8 cellular contexts compared by ENCODE assay signal in the genomic region with DNA sequence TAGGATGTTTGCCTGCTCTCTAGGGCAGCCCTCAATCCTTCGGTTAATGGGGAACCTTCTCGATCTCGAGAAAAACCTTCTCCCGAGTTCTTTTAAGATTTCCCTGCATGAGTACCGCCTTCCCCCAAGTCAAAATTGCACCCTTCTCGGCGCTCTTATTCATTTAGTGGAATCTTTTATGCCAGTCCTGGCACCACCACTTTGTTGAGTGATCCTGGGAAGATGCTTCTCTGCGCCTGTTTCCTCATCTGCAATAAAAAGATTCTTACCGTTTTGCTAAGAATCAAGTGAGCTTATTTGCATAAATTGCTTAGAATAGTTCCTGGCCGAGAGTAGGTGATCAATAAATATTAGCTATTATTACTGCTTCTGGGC. TPM values are rescaled to one million over a fixed set of nuclear protein-coding genes. Genes with fewer than 3 reads are reported as not detected.
DNase-seq lines count a peak whose midpoint lies in the region; ATAC-seq and TF ChIP-seq lines count a peak whose summit lies in the region.

No MANE protein-coding gene starts in this region.

- H3K4me1 ChIP-seq in BLaER1 treated with 17β-estradiol and CSF1 and Interleukin-3, amounts not matched to agents 10 nM and 100 nM = peaks cover 35 to 57% (median 52%) of the 10 kb centered on the region in 10 experiments

- peak overlapping the region; percentile 66 to 91 (median 67) for H3K27ac Mint-ChIP-seq in nephron

- no peaks in the 10 kb centered on the region for H3K9me3 ChIP-seq in BLaER1 treated with 17β-estradiol and CSF1 and Interleukin-3, amounts not matched to agents 10 nM and 100 nM (replicated peaks in 1 of 11)

- ATAC-seq in HG02759 (IDR thresholded peaks at IDR 0.05; ENCODE audit: unreplicated experiment) (no peak), GM21529 (IDR thresholded peaks at IDR 0.05; ENCODE audit: unreplicated experiment) (no peak), HG03460 (IDR thresholded peaks at IDR 0.05; ENCODE audit: unreplicated experiment) (no peak)

- DNase-seq in LHCN-M2 (ENCODE audit: low read depth) (peak; percentile 14), coronary artery (ENCODE audit: low spot score) (no peak), amygdala (lab: John Stamatoyannopoulos, UW) (no peak)

- H3K4me3 Mint-ChIP-seq in nephron = peak overlapping the region; percentile 87 to 91 (median 91)

- peaks cover 14% of the 10 kb centered on the region for H3K4me1 Mint-ChIP-seq in nephron

- peak overlapping the region; percentile 83 to 95 (median 88) for H3K27ac ChIP-seq in BLaER1 treated with 17β-estradiol and CSF1 and Interleukin-3, amounts not matched to agents 10 nM and 100 nM
- peak overlapping the region; percentile 86 to 90 for H3K27ac ChIP-seq in coronary artery

- peak overlapping the region; percentile 90 to 98 (median 95) for H3K4me2 ChIP-seq in BLaER1 treated with 17β-estradiol and CSF1 and Interleukin-3, amounts not matched to agents 10 nM and 100 nM

- H3K9me3 Mint-ChIP-seq in nephron = no peaks in the 10 kb centered on the region

- H3K27me3 ChIP-seq in BLaER1 treated with 17β-estradiol and CSF1 and Interleukin-3, amounts not matched to agents 10 nM and 100 nM = no peaks in the 10 kb centered on the region

- peak overlapping the region; percentile 89 to 97 (median 93) for H3K9ac ChIP-seq in BLaER1 treated with 17β-estradiol and CSF1 and Interleukin-3, amounts not matched to agents 10 nM and 100 nM

- peaks cover 0 to 56% (median 50%) of the 10 kb centered on the region in 11 experiments; a peak in 19 of 22 replicates for H4K20me1 ChIP-seq in BLaER1 treated with 17β-estradiol and CSF1 and Interleukin-3, amounts not matched to agents 10 nM and 100 nM

- TF ChIP-seq CTCF in coronary artery (IDR thresholded peaks at IDR 0.05) (no peak), nephron (IDR thresholded peaks at IDR 0.05; ENCODE audit: unreplicated experiment in 3 of 3) (no peak)

- no peaks in the 10 kb centered on the region for H3K27me3 Mint-ChIP-seq in nephron (ENCODE audit: low read depth)

- H3K36me3 ChIP-seq in BLaER1 treated with 17β-estradiol and CSF1 and Interleukin-3, amounts not matched to agents 10 nM and 100 nM = peaks cover 0 to 27% (median 19%) of the 10 kb centered on the region in 11 experiments; a peak in 16 of 22 replicates

- H3K4me3 ChIP-seq in BLaER1 treated with 17β-estradiol and CSF1 and Interleukin-3, amounts not matched to agents 10 nM and 100 nM = peak overlapping the region; percentile 85 to 98 (median 93)
- peak overlapping the region; percentile 88 for H3K4me3 ChIP-seq in coronary artery

- no peaks in the 10 kb centered on the region for H3K36me3 Mint-ChIP-seq in nephron (ENCODE audit: low read depth)

RNA-seq across cellular contexts. Expression of a gene that starts 0.7 kb away (rescaled TPM):
- total RNA-seq in LHCN-M2 (2014; rRNA removed) = 321 and 332 TPM in 2 replicates
- polyA plus RNA-seq in LHCN-M2 (2012) = 286 TPM

RNA-seq across cellular contexts. Expression of a gene that starts 48.1 kb away (rescaled TPM):
- 487 and 807 TPM in 2 replicates for total RNA-seq in LHCN-M2 (2014; rRNA removed)
- polyA plus RNA-seq in LHCN-M2 (2012) = 567 TPM

RNA-seq across cellular contexts. Expression of a gene that starts 53.8 kb away (rescaled TPM):
- total RNA-seq in LHCN-M2 (2014; rRNA removed) = not detected in 2 replicates
- not detected for polyA plus RNA-seq in LHCN-M2 (2012)
